26 cellular contexts compared by ENCODE assay signal in the genomic region with DNA sequence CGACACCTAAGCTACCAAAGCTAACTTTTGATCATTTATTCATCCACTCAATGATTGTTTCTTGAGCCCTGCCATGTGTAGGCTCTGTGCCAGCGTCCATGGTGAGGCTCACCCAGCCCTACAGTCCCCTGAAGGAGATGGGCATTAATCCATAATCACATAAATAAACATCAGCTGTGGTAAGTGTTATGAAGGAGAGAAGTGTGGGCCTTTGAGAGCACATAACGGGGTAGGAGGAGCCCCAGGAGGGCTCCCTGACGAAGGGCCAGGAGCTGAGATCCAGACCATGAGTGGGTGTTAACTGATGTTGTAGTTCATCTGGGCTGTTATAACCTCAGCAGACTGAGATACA. TPM values are rescaled to one million over a fixed set of nuclear protein-coding genes. Genes with fewer than 3 reads are reported as not detected.
A peak's percentile ranks its signal among the peaks of the same experiment; 100 is the strongest.
DNase-seq lines count a peak whose midpoint lies in the region; ATAC-seq and TF ChIP-seq lines count a peak whose summit lies in the region.
"Had no signal": no experiment of that assay in that cellular context is flagged by ENCODE, and none has a peak within 500 bp of the region (broad histone marks: within the 10 kb centered on the region; RNA-seq: fewer than 3 reads in every experiment).

No MANE protein-coding gene starts in this region.

- intact Hi-C loops in esophagus muscularis mucosa (cut with DNase I) (no loop called here), lower lobe of right lung (cut with DNase I) (no loop called here)

- DNase-seq in GM23248 (peak; percentile 16), NCI-H2029 (lab: John Stamatoyannopoulos, UW) (peak; percentile 73), esophagus muscularis mucosa (ENCODE audit: extremely low spot score) (no peak), lower lobe of right lung (peak; percentile 66), HuH-7.5 (ENCODE audit: low spot score) (no peak), HCEC 1CT (no peak), HPDE6-E6E7 (ENCODE audit: extremely low spot score) (no peak)
- no peak for DNase-seq in activated naive CD4-positive, alpha-beta T cell treated with anti-CD3 and anti-CD28 coated beads, Interleukin-2, amount 50 U/mL, for 72 hours (ENCODE audit: low spot score in 2 of 2)
- DNase-seq: ACHN; activated CD4-positive, alpha-beta T cell treated with anti-CD3 and anti-CD28 coated beads for 48 hours; activated naive CD4-positive, alpha-beta T cell treated with anti-CD3 and anti-CD28 coated beads for 36 hours; activated T-cell treated with anti-CD3 and anti-CD28 coated beads, Interleukin-2, amount 50 U/mL, for 48 hours; central memory CD4-positive, alpha-beta T cell; GOT3; mesenchymal stem cell; NCI-H1436; RPMI8226; small intestine; stimulated activated CD4-positive, alpha-beta T cell treated with anti-CD3 and anti-CD28 coated beads, Interleukin-1b, Interleukin-23, amount 100 ng/mL, for 48 hours; uterus had no signal

- no peak for TF ChIP-seq EP300 in esophagus muscularis mucosa (IDR thresholded peaks at IDR 0.05)

- H3K27me3 ChIP-seq in GM23248 (replicated peaks; ENCODE audit: insufficient read depth) (no peaks in the 10 kb centered on the region), esophagus muscularis mucosa (no peaks in the 10 kb centered on the region), lower lobe of right lung (ENCODE audit: low read depth) (no peaks in the 10 kb centered on the region)
- H3K27me3 ChIP-seq: BLaER1, uterus had no signal

- peak; percentile 61 to 75 for ATAC-seq in lower lobe of right lung
- ATAC-seq in activated naive CD4-positive, alpha-beta T cell treated with anti-CD3 and anti-CD28 coated beads, Interleukin-2, amount 50 U/mL, for 72 hours = no peak
- ATAC-seq: GM12878 had no signal

- H3K27ac ChIP-seq in GM23248 (no peak overlapping the region), esophagus muscularis mucosa (replicated peaks in 1 of 4) (peak overlapping the region; percentile 8 to 67 (median 59)), lower lobe of right lung (peak overlapping the region; percentile 13)
- H3K27ac ChIP-seq: BLaER1, SK-N-MC, uterus, VCaP had no signal

- H3K9me2 ChIP-seq in GM23248 (ENCODE audit: insufficient read depth) = no peaks in the 10 kb centered on the region

- no peak for TF ChIP-seq CTCF in esophagus muscularis mucosa (IDR thresholded peaks at IDR 0.05)
- no peak for TF ChIP-seq CTCF in lower lobe of right lung (IDR thresholded peaks at IDR 0.05)

- H3K4me2 ChIP-seq in GM23248 (ENCODE audit: unreplicated experiment) = no peak overlapping the region
- H3K4me2 ChIP-seq: BLaER1 had no signal

- H4K20me1 ChIP-seq in GM23248 (ENCODE audit: insufficient read depth) = no peaks in the 10 kb centered on the region
- H4K20me1 ChIP-seq: BLaER1 had no signal

- WGBS in GM23248 (ENCODE audit: low coverage in 1 of 2, low lambda C conversion rate in 2 of 2, missing lambda C conversion rate in 2 of 2), 2 experiments = 66 to 73% methylated on average over 4 of the region's 4 CpGs
- 45% methylated on average over 4 of the region's 4 CpGs for WGBS in esophagus muscularis mucosa

- H3K4me3 ChIP-seq in GM23248 (no peak overlapping the region), esophagus muscularis mucosa (no peak overlapping the region), lower lobe of right lung (no peak overlapping the region)
- H3K4me3 ChIP-seq: BLaER1, GM12878, SK-N-MC, uterus had no signal

- H2AFZ ChIP-seq in GM23248 = no peak overlapping the region

- H3K4me1 ChIP-seq in GM23248 (ENCODE audit: insufficient read depth) = peaks cover 20% of the 10 kb centered on the region
- peaks cover 40 to 70% (median 63%) of the 10 kb centered on the region in 4 donors for H3K4me1 ChIP-seq in esophagus muscularis mucosa
- peaks cover 48% of the 10 kb centered on the region for H3K4me1 ChIP-seq in lower lobe of right lung
- H3K4me1 ChIP-seq: BLaER1, uterus had no signal

- peak overlapping the region in 1 of 2 donors; percentile 30 for H3K27ac Mint-ChIP-seq in activated naive CD4-positive, alpha-beta T cell treated with anti-CD3 and anti-CD28 coated beads, Interleukin-2, amount 50 U/mL, for 72 hours
- H3K27ac Mint-ChIP-seq: activated naive CD4-positive, alpha-beta T cell treated with anti-CD3 and anti-CD28 coated beads for 36 hours; dendritic cell treated with granulocyte-macrophage colony-stimulating factor and Interleukin-4, amounts not matched to agents 40 ng/mL and 50 ng/mL, for 4 days had no signal

- no peaks in the 10 kb centered on the region for H3K79me2 ChIP-seq in GM23248 (ENCODE audit: insufficient read depth)

- H3K36me3 ChIP-seq in GM23248 (ENCODE audit: low read depth) (no peaks in the 10 kb centered on the region), esophagus muscularis mucosa (peaks cover 0 to 55% (median 5%) of the 10 kb centered on the region in 4 donors), lower lobe of right lung (no peaks in the 10 kb centered on the region)
- H3K36me3 ChIP-seq: BLaER1, uterus had no signal

- no peaks in the 10 kb centered on the region for H3K9me3 ChIP-seq in GM23248 (ENCODE audit: low read depth)
- H3K9me3 ChIP-seq in esophagus muscularis mucosa = no peaks in the 10 kb centered on the region
- no peaks in the 10 kb centered on the region for H3K9me3 ChIP-seq in lower lobe of right lung
- H3K9me3 ChIP-seq: BLaER1, uterus had no signal

- peaks cover 5% of the 10 kb centered on the region for H3F3A ChIP-seq in GM23248 (ENCODE audit: insufficient read depth)

- in situ Hi-C loops in GM23248 (cut with MboI) = no loop called here

- no peaks in the 10 kb centered on the region for H3K36me3 Mint-ChIP-seq in activated naive CD4-positive, alpha-beta T cell treated with anti-CD3 and anti-CD28 coated beads, Interleukin-2, amount 50 U/mL, for 72 hours

- no peak overlapping the region for H3K9ac ChIP-seq in GM23248
- H3K9ac ChIP-seq: BLaER1 had no signal

- H3K9me3 Mint-ChIP-seq in activated naive CD4-positive, alpha-beta T cell treated with anti-CD3 and anti-CD28 coated beads, Interleukin-2, amount 50 U/mL, for 72 hours = no peaks in the 10 kb centered on the region
- H3K9me3 Mint-ChIP-seq: activated naive CD4-positive, alpha-beta T cell treated with anti-CD3 and anti-CD28 coated beads for 36 hours; dendritic cell treated with granulocyte-macrophage colony-stimulating factor and Interleukin-4, amounts not matched to agents 40 ng/mL and 50 ng/mL, for 4 days had no signal

- no peak for TF ChIP-seq POLR2A in esophagus muscularis mucosa (IDR thresholded peaks at IDR 0.05; ENCODE audit: low read depth)

RNA-seq across cellular contexts. Expression of a gene that starts 53.9 kb away (rescaled TPM):
- 0.38 and 0.76 TPM in 2 replicates for total RNA-seq in GM23248 (2014; rRNA removed; shearing (Covaris generic))
- 0.90 and 1.3 TPM in 2 replicates for polyA plus RNA-seq in GM23248 (2016; fragmentation: Nextera tagmentation; extraction: Ambion mirVana)
- 10 to 100 TPM in 3 of 4 donors, 1 to 10 TPM in 1; 10.0 to 23.8 (median 16.6) TPM for total RNA-seq in esophagus muscularis mucosa
- 26.6 TPM for total RNA-seq in lower lobe of right lung
- under 1 TPM; 0.07 to 0.99 TPM for total RNA-seq in activated naive CD4-positive, alpha-beta T cell treated with anti-CD3 and anti-CD28 coated beads, Interleukin-2, amount 50 U/mL, for 72 hours
- total RNA-seq: GM12878; T-helper 2 cell treated with Interferon-gamma antibody and Interleukin-4, amounts not matched to agents 100 ng/mL and 5 ng/mL, for 36 hours had no signal

Comparison
In these comparisons a context has a peak if more than half of its experiments do, and no peak if none do; other contexts are left out.
1. DNase-seq: peak in GM23248 (single experiment), NCI-H2029 (single experiment) and lower lobe of right lung (single experiment); none in esophagus muscularis mucosa (single experiment), HuH-7.5 (single experiment), activated naive CD4-positive, alpha-beta T cell treated with anti-CD3 and anti-CD28 coated beads, Interleukin-2, amount 50 U/mL, for 72 hours (0 of 2), HCEC 1CT (single experiment) and HPDE6-E6E7 (single experiment).
2. ATAC-seq: peak in lower lobe of right lung (2 of 2); none in activated naive CD4-positive, alpha-beta T cell treated with anti-CD3 and anti-CD28 coated beads, Interleukin-2, amount 50 U/mL, for 72 hours (0 of 2).